10 cellular contexts compared by ENCODE assay signal in the genomic region with DNA sequence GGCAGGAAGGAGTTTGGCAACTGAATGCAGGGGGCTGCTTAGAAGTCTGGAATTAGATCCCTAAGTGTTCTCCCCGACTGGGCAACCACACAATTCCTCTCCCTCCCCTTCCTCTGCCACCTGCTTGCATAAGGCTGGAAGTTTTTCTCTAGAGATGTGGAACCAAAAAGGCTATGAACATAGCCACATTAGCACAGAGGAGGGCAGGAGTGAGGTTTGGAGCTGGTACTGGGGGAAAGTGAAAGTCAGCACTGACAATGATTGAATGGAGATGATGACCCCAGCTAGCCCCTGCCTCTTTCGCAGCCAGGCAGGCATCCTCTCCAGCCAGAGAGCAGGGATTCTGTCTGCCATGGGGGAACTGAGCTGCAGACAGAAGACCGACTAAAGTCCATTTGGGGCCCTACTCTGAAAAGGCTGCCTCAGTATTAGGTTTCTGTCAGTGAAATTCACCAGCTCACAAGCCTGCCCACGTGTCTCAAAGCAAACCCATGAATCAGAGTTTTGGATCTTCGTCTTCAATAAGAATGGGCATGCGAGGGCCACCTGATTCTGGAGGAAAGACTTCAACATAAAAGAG.
DNase-seq lines count a peak whose midpoint lies in the region; ATAC-seq and TF ChIP-seq lines count a peak whose summit lies in the region.
"Had no signal": no experiment of that assay in that cellular context is flagged by ENCODE, and none has a peak within 500 bp of the region (broad histone marks: within the 10 kb centered on the region; RNA-seq: fewer than 3 reads in every experiment).

No MANE protein-coding gene starts in this region.

- H3K4me3 ChIP-seq in vagina = no peak overlapping the region
- H3K4me3 ChIP-seq: sigmoid colon, SJCRH30 had no signal

- no peak for ATAC-seq in GM21717 (IDR thresholded peaks at IDR 0.05; ENCODE audit: unreplicated experiment)

- no peak for TF ChIP-seq POLR2A in vagina (IDR thresholded peaks at IDR 0.05)

- TF ChIP-seq CTCF in type B pancreatic cell (conservative IDR thresholded peaks at IDR 0.05) (no peak), vagina (IDR thresholded peaks at IDR 0.05) (no peak)

- H3K4me1 Mint-ChIP-seq in activated CD4-positive, alpha-beta memory T cell treated with anti-CD3 and anti-CD28 coated beads, Interleukin-2, amount 10 ng/mL, durations not matched to agents 7 days and 5 days = peaks cover 13% of the 10 kb centered on the region
- peaks cover 22% of the 10 kb centered on the region for H3K4me1 Mint-ChIP-seq in type B pancreatic cell (ENCODE audit: unreplicated experiment)

- H3K36me3 ChIP-seq in vagina = no peaks in the 10 kb centered on the region
- H3K36me3 ChIP-seq: sigmoid colon, SJCRH30 had no signal

- peaks cover 10% of the 10 kb centered on the region for H3K4me1 ChIP-seq in vagina
- H3K4me1 ChIP-seq: SJCRH30 had no signal

- peaks cover 2% of the 10 kb centered on the region for H3K36me3 Mint-ChIP-seq in activated CD4-positive, alpha-beta memory T cell treated with anti-CD3 and anti-CD28 coated beads, Interleukin-2, amount 10 ng/mL, durations not matched to agents 7 days and 5 days (ENCODE audit: low read depth)
- H3K36me3 Mint-ChIP-seq in type B pancreatic cell = no peaks in the 10 kb centered on the region

- peak overlapping the region; percentile 20 for H3K4me3 Mint-ChIP-seq in activated CD4-positive, alpha-beta memory T cell treated with anti-CD3 and anti-CD28 coated beads, Interleukin-2, amount 10 ng/mL, durations not matched to agents 7 days and 5 days
- peak overlapping the region; percentile 16 for H3K4me3 Mint-ChIP-seq in type B pancreatic cell

- CTCF ChIA-PET in activated CD4-positive, alpha-beta memory T cell treated with anti-CD3 and anti-CD28 coated beads, Interleukin-2, amount 10 ng/mL, durations not matched to agents 7 days and 5 days (lab: Charles Lee) = no interaction called here

- peaks cover 6% of the 10 kb centered on the region for H3K27me3 Mint-ChIP-seq in activated CD4-positive, alpha-beta memory T cell treated with anti-CD3 and anti-CD28 coated beads, Interleukin-2, amount 10 ng/mL, durations not matched to agents 7 days and 5 days
- H3K27me3 Mint-ChIP-seq in type B pancreatic cell = peaks cover 3% of the 10 kb centered on the region

- H3K9me3 ChIP-seq in vagina = peaks cover 4% of the 10 kb centered on the region
- H3K9me3 ChIP-seq: SJCRH30 had no signal

- H3K27me3 ChIP-seq in vagina = no peaks in the 10 kb centered on the region
- H3K27me3 ChIP-seq: sigmoid colon, SJCRH30 had no signal

- H3K27ac Mint-ChIP-seq in activated CD4-positive, alpha-beta memory T cell treated with anti-CD3 and anti-CD28 coated beads, Interleukin-2, amount 10 ng/mL, durations not matched to agents 7 days and 5 days = no peak overlapping the region
- no peak overlapping the region for H3K27ac Mint-ChIP-seq in type B pancreatic cell

- POLR2A ChIA-PET in activated CD4-positive, alpha-beta memory T cell treated with anti-CD3 and anti-CD28 coated beads, Interleukin-2, amount 10 ng/mL, durations not matched to agents 7 days and 5 days (lab: Charles Lee) = no interaction called here

- peaks cover 6% of the 10 kb centered on the region for H3K9me3 Mint-ChIP-seq in activated CD4-positive, alpha-beta memory T cell treated with anti-CD3 and anti-CD28 coated beads, Interleukin-2, amount 10 ng/mL, durations not matched to agents 7 days and 5 days
- H3K9me3 Mint-ChIP-seq in type B pancreatic cell = peaks cover 10% of the 10 kb centered on the region

- H3K27ac ChIP-seq in vagina = no peak overlapping the region
- H3K27ac ChIP-seq: SJCRH30 had no signal

- intact Hi-C loops in vagina (cut with DNase I) = no loop called here

- DNase-seq in stimulated activated CD4-positive, alpha-beta T cell treated with anti-CD3 and anti-CD28 coated beads, Interleukin-2, amount 100 ng/mL, for 4 hours (ENCODE audit: low read depth) = peak; percentile 5
- no peak for DNase-seq in stimulated activated CD4-positive, alpha-beta T cell treated with anti-CD3 and anti-CD28 coated beads, Interleukin-4, amount 100 ng/mL, for 24 hours
- DNase-seq in activated CD4-positive, alpha-beta memory T cell treated with anti-CD3 and anti-CD28 coated beads, Interleukin-2, amount 10 ng/mL, durations not matched to agents 7 days and 5 days = no peak
- peak; percentile 22 for DNase-seq in kidney tubule cell (ENCODE audit: low spot score)
- no peak for DNase-seq in type B pancreatic cell (ENCODE audit: extremely low spot score, unreplicated experiment)
- no peak for DNase-seq in SHP77 (lab: John Stamatoyannopoulos, UW)
- DNase-seq in vagina (ENCODE audit: extremely low spot score in 2 of 2) = no peak
- DNase-seq: sigmoid colon had no signal

Comparison
In these comparisons a context has a peak if more than half of its experiments do, and no peak if none do; other contexts are left out.
1. DNase-seq: peak in stimulated activated CD4-positive, alpha-beta T cell treated with anti-CD3 and anti-CD28 coated beads, Interleukin-2, amount 100 ng/mL, for 4 hours (single experiment) and kidney tubule cell (single experiment); none in stimulated activated CD4-positive, alpha-beta T cell treated with anti-CD3 and anti-CD28 coated beads, Interleukin-4, amount 100 ng/mL, for 24 hours (single experiment), activated CD4-positive, alpha-beta memory T cell treated with anti-CD3 and anti-CD28 coated beads, Interleukin-2, amount 10 ng/mL, durations not matched to agents 7 days and 5 days (single experiment), type B pancreatic cell (single experiment), SHP77 (0 of 2) and vagina (0 of 2).